ENCODE assay signal across 20 cellular contexts in the genomic region with DNA sequence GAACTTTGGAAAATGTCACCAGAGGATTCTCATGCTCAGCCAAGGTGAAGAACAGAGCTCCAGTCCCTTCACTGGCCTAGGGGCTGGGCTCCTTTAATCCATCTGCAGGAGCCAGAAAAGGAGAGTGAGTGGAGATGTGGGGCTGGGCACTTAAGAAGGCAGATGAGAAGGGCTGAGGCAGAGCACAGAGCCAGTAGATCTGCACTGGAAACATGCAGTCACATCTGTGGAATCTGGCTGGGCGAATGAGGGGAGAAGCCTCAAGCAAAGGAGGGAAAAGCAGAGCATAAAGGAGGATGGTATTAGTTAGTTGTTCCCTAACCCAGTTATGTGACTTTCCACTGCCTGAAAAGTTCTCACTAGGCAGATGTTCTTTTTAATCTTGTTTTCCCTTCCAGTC. TPM values are rescaled to one million over a fixed set of nuclear protein-coding genes. Genes with fewer than 3 reads are reported as not detected.
"Had no signal": no experiment of that assay in that cellular context is flagged by ENCODE, and none has a peak within 500 bp of the region (broad histone marks: within the 10 kb centered on the region; RNA-seq: fewer than 3 reads in every experiment).

No MANE protein-coding gene starts in this region.

- H3K4me3 Mint-ChIP-seq: activated CD4-positive, alpha-beta memory T cell treated with anti-CD3 and anti-CD28 coated beads, Interleukin-2, amount 10 ng/mL, durations not matched to agents 7 days and 5 days; activated naive CD4-positive, alpha-beta T cell treated with anti-CD3 and anti-CD28 coated beads, Interleukin-2, amount 50 U/mL, for 24 hours; activated T-cell treated with anti-CD3 and anti-CD28 coated beads, Interleukin-2, amount 50 U/mL, for 4 hours; immature natural killer cell; mesothelial cell of epicardium; WTC11 had no signal

- DNase-seq: activated CD4-positive, alpha-beta memory T cell treated with anti-CD3 and anti-CD28 coated beads, Interleukin-2, amount 10 ng/mL, durations not matched to agents 7 days and 5 days; activated CD4-positive, alpha-beta T cell treated with anti-CD3 and anti-CD28 coated beads for 4 hours; activated T-cell treated with anti-CD3 and anti-CD28 coated beads, Interleukin-2, amount 50 U/mL, for 4 hours; adrenal gland; dermis blood vessel endothelial cell; effector memory CD4-positive, alpha-beta T cell; heart right ventricle; immature natural killer cell; occipital lobe; stimulated activated CD4-positive, alpha-beta T cell treated with anti-CD3 and anti-CD28 coated beads, Interleukin-12 subunit alpha, Interleukin-12 subunit beta, amount 100 ng/mL, for 4 hours; stimulated activated CD4-positive, alpha-beta T cell treated with anti-CD3 and anti-CD28 coated beads, Interleukin-1b, Interleukin-23, amount 100 ng/mL, for 48 hours; stimulated activated naive CD4-positive, alpha-beta T cell treated with Interleukin-2 at 50 U/mL for 16 hours; tibial artery had no signal

- H3K27ac ChIP-seq: adrenal gland, epithelial cell of prostate, gastroesophageal sphincter, heart right ventricle, SK-N-MC, tibial artery had no signal

- H3K9me3 Mint-ChIP-seq: activated CD4-positive, alpha-beta memory T cell treated with anti-CD3 and anti-CD28 coated beads, Interleukin-2, amount 10 ng/mL, durations not matched to agents 7 days and 5 days; activated naive CD4-positive, alpha-beta T cell treated with anti-CD3 and anti-CD28 coated beads, Interleukin-2, amount 50 U/mL, for 24 hours; activated T-cell treated with anti-CD3 and anti-CD28 coated beads, Interleukin-2, amount 50 U/mL, for 4 hours; mesothelial cell of epicardium; WTC11 had no signal

- H3K4me3 ChIP-seq: adrenal gland, gastroesophageal sphincter, heart right ventricle, SK-N-MC, tibial artery had no signal

- H3K27me3 ChIP-seq: adrenal gland, gastroesophageal sphincter, heart right ventricle, tibial artery had no signal

- H3K27ac Mint-ChIP-seq: activated CD4-positive, alpha-beta memory T cell treated with anti-CD3 and anti-CD28 coated beads, Interleukin-2, amount 10 ng/mL, durations not matched to agents 7 days and 5 days; activated naive CD4-positive, alpha-beta T cell treated with anti-CD3 and anti-CD28 coated beads, Interleukin-2, amount 50 U/mL, for 24 hours; immature natural killer cell; mesothelial cell of epicardium; WTC11 had no signal

- H3K9me3 ChIP-seq: adrenal gland, gastroesophageal sphincter, heart right ventricle, tibial artery had no signal

- H3K27me3 Mint-ChIP-seq: activated naive CD4-positive, alpha-beta T cell treated with anti-CD3 and anti-CD28 coated beads, Interleukin-2, amount 50 U/mL, for 24 hours had no signal

RNA-seq across cellular contexts. Expression of a gene that starts 50.4 kb away (rescaled TPM):
- total RNA-seq: activated CD4-positive, alpha-beta memory T cell treated with anti-CD3 and anti-CD28 coated beads, Interleukin-2, amount 10 ng/mL, durations not matched to agents 7 days and 5 days; T-helper 2 cell treated with Interferon-gamma antibody and Interleukin-4, amounts not matched to agents 100 ng/mL and 5 ng/mL, for 36 hours had no signal
- polyA plus RNA-seq: immature natural killer cell had no signal
